8 cellular contexts compared by ENCODE assay signal in the genomic region with DNA sequence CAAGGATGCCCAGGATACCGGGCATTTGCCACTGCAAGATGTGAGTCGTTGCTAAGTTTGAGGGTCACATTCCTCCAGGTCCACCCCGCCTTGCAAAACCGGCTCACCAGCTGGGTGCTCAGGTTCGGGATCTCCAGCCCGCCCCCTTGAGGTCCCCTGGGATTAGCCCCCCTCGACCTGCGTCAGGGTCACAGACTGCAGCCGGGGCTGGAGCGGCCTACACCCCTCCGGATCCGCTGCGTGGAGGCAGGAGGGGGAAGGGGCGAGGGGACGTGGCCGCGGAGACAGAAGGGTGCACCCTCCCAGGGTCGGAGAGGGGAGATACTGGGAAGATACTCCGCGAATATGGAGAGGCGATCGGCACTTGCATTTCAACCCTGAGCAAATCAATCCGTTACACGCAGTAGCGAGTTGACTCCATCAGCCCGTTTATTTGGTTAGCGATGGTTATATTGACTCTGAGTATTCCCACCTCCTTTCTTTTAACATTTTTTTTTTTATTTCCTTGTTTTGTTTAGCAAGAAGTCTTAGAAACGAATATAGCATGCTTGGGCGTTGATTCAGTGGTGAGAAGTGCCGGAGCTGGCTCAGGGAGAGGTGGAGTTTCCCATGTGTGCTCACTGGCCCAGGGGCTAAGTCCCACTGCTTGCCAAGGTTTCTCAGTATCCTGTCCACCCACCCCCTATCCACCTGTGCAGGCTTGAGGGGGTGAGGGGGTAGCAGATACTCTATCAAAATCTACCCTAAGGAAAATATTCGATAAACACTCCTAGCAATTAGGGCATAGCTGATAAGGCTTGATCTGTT. TPM values are rescaled to one million over a fixed set of nuclear protein-coding genes. Genes with fewer than 3 reads are reported as not detected.
DNase-seq lines count a peak whose midpoint lies in the region; ATAC-seq and TF ChIP-seq lines count a peak whose summit lies in the region.

No MANE protein-coding gene starts in this region.

- H3K4me3 ChIP-seq in GM12865 (ENCODE audit: low read depth, low read length) (peak overlapping the region; percentile 69), neuronal stem cell (ENCODE audit: low read length in 2 of 2) (peak overlapping the region; percentile 84 to 100)

- no peaks in the 10 kb centered on the region for H3K9me3 Mint-ChIP-seq in activated naive CD4-positive, alpha-beta T cell treated with anti-CD3 and anti-CD28 coated beads, Interleukin-2, amount 50 U/mL, for 24 hours

- peak overlapping the region; percentile 94 for H3K23ac ChIP-seq in neuronal stem cell (ENCODE audit: low read depth, low read length, poor library complexity)

- ATAC-seq in HG02884 (IDR thresholded peaks at IDR 0.05; ENCODE audit: unreplicated experiment), result peak; percentile 31

- H3K4me1 ChIP-seq in neuronal stem cell (ENCODE audit: control insufficient read depth in 2 of 2, insufficient read depth in 1 of 2, low read depth in 1 of 2, low read length in 2 of 2), result peaks cover 2 to 5% of the 10 kb centered on the region in 2 donors

- H3K9me3 ChIP-seq in neuronal stem cell (replicated peaks in 1 of 2; ENCODE audit: control insufficient read depth in 2 of 2, insufficient read depth in 1 of 2, low read depth in 1 of 2, low read length in 2 of 2), result no peaks in the 10 kb centered on the region

- no peak overlapping the region for H3K4ac ChIP-seq in neuronal stem cell (ENCODE audit: low read length)

- H3K36me3 Mint-ChIP-seq in activated naive CD4-positive, alpha-beta T cell treated with anti-CD3 and anti-CD28 coated beads, Interleukin-2, amount 50 U/mL, for 24 hours, result peaks cover 14% of the 10 kb centered on the region

- H4K91ac ChIP-seq in neuronal stem cell (ENCODE audit: low read depth, low read length, poor library complexity), result no peak overlapping the region

- no peaks in the 10 kb centered on the region for H3K27me3 Mint-ChIP-seq in activated naive CD4-positive, alpha-beta T cell treated with anti-CD3 and anti-CD28 coated beads, Interleukin-2, amount 50 U/mL, for 24 hours

- H2BK120ac ChIP-seq in neuronal stem cell (ENCODE audit: low read depth, low read length), result no peak overlapping the region

- peak overlapping the region; percentile 15 for H2AK5ac ChIP-seq in neuronal stem cell (ENCODE audit: low read depth, low read length)

- H3K27me3 ChIP-seq in neuronal stem cell (ENCODE audit: control insufficient read depth in 3 of 3, insufficient read depth in 3 of 3, low read depth in 1 of 3, low read length in 3 of 3), result peaks cover 0 to 11% (median 2%) of the 10 kb centered on the region in 3 experiments

- peak overlapping the region; percentile 23 for H4K8ac ChIP-seq in neuronal stem cell (ENCODE audit: low read depth, low read length)

- H3K9ac ChIP-seq in neuronal stem cell (ENCODE audit: low read depth, low read length, poor library complexity), result peak overlapping the region; percentile 90

- H2BK15ac ChIP-seq in neuronal stem cell (ENCODE audit: low read length), result no peak overlapping the region

- DNase-seq in A172 (ENCODE audit: low spot score), result peak; percentile 25
- peak; percentile 84 for DNase-seq in GM12865 (ENCODE audit: low read depth)
- peak; percentile 18 for DNase-seq in NCI-H526 treated with DMSO at 0.1 percent for 48 hours (lab: John Stamatoyannopoulos, UW)
- peak; percentile 68 for DNase-seq in glomerular visceral epithelial cell (ENCODE audit: extremely low spot score)
- DNase-seq in neuronal stem cell (ENCODE audit: low spot score), result peak; percentile 56
- no peak for DNase-seq in COR-L47 (lab: John Stamatoyannopoulos, UW)

- H2BK5ac ChIP-seq in neuronal stem cell (ENCODE audit: low read length), result peak overlapping the region; percentile 85

- H3K18ac ChIP-seq in neuronal stem cell (ENCODE audit: low read length), result peak overlapping the region; percentile 98

- peak overlapping the region; percentile 89 for H3K27ac ChIP-seq in neuronal stem cell (replicated peaks; ENCODE audit: low read length)

- peaks cover 0 to 11% of the 10 kb centered on the region in 2 donors for H3K36me3 ChIP-seq in neuronal stem cell (replicated peaks in 1 of 2; ENCODE audit: control insufficient read depth in 2 of 2, insufficient read depth in 2 of 2, low read length in 2 of 2)

- peak overlapping the region; percentile 72 for H3K4me2 ChIP-seq in neuronal stem cell (ENCODE audit: insufficient read depth, low read length, poor library complexity, severe bottlenecking)

- WGBS in neuronal stem cell (ENCODE audit: extremely low coverage in 2 of 2, insufficient read length in 2 of 2, insufficient replicate concordance in 1 of 2), 2 donors, result no CpG with 5 or more reads among the region's 31 CpGs

- H3K14ac ChIP-seq in neuronal stem cell (ENCODE audit: low read length), result peak overlapping the region; percentile 59

- peak overlapping the region; percentile 99 for H2AFZ ChIP-seq in neuronal stem cell (ENCODE audit: low read length)

- TF ChIP-seq CTCF in GM12865 (IDR thresholded peaks at IDR 0.05; ENCODE audit: insufficient read depth, low read depth, low read length, missing control alignments), result no peak

- H3K79me1 ChIP-seq in neuronal stem cell (ENCODE audit: low read depth, low read length), result peaks cover 4% of the 10 kb centered on the region

- H3K27ac Mint-ChIP-seq in activated naive CD4-positive, alpha-beta T cell treated with anti-CD3 and anti-CD28 coated beads, Interleukin-2, amount 50 U/mL, for 24 hours, result peak overlapping the region; percentile 95

- H2BK12ac ChIP-seq in neuronal stem cell (ENCODE audit: low read length), result no peak overlapping the region

- peak overlapping the region; percentile 95 for H3K4me3 Mint-ChIP-seq in activated naive CD4-positive, alpha-beta T cell treated with anti-CD3 and anti-CD28 coated beads, Interleukin-2, amount 50 U/mL, for 24 hours

- peaks cover 70% of the 10 kb centered on the region for H3K4me1 Mint-ChIP-seq in activated naive CD4-positive, alpha-beta T cell treated with anti-CD3 and anti-CD28 coated beads, Interleukin-2, amount 50 U/mL, for 24 hours

RNA-seq across cellular contexts. Expression of a gene that starts 1.0 kb away (rescaled TPM):
- total RNA-seq in A172 (2014; rRNA removed; shearing (Covaris generic)), result 3.6 and 10.4 TPM in 2 replicates
- 14.2 TPM for polyA plus RNA-seq in neuronal stem cell (2013, experiment 1 of 2)
- 14.2 TPM for polyA plus RNA-seq in neuronal stem cell (2013, experiment 2 of 2)

RNA-seq across cellular contexts. Expression of a gene that starts 35.4 kb away (rescaled TPM):
- total RNA-seq in A172 (2014; rRNA removed; shearing (Covaris generic)), result 64.9 and 67.7 TPM in 2 replicates
- polyA plus RNA-seq in neuronal stem cell (2013, experiment 1 of 2), result 4.9 TPM
- polyA plus RNA-seq in neuronal stem cell (2013, experiment 2 of 2), result 4.9 TPM
